In the genomic region with DNA sequence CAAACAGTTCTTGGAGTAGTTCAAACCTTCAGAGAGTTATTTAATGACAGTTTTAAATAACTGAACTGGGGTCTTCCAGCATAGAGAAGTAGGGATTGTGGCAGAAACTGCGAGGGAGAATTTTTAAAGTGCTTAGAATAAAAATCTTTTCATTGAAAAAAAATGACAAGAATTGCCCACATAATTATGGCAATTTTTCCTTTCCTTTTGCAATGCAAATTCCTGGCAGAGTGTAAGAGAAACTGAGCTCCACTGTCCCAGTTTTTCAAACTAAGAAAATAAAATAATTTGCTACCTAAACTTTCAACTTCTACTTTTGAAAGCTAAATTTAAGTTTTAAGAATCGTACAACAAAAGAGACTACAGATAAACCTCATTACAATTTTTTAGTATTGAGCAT, we compare ENCODE assay signal across 11 cellular contexts. TPM values are rescaled to one million over a fixed set of nuclear protein-coding genes. Genes with fewer than 3 reads are reported as not detected.
A peak's percentile ranks its signal among the peaks of the same experiment; 100 is the strongest.
DNase-seq lines count a peak whose midpoint lies in the region; ATAC-seq and TF ChIP-seq lines count a peak whose summit lies in the region.
"Had no signal": no experiment of that assay in that cellular context is flagged by ENCODE, and none has a peak within 500 bp of the region (broad histone marks: within the 10 kb centered on the region; RNA-seq: fewer than 3 reads in every experiment).

No MANE protein-coding gene starts in this region.

- peak overlapping the region in 9 of 10 donors; percentile 51 to 96 (median 92) for H3K27ac ChIP-seq in heart right ventricle
- peak overlapping the region; percentile 9 to 62 (median 26) for H3K27ac ChIP-seq in upper lobe of left lung

- peaks cover 0 to 26% (median 10%) of the 10 kb centered on the region in 7 donors for H3K27me3 ChIP-seq in heart right ventricle
- H3K27me3 ChIP-seq in mucosa of stomach (ENCODE audit: control insufficient read depth, insufficient read depth, low read length) = peaks cover 7% of the 10 kb centered on the region
- H3K27me3 ChIP-seq in upper lobe of left lung = peaks cover 0 to 9% (median under 1%) of the 10 kb centered on the region in 4 donors

- intact Hi-C loops in heart right ventricle (cut with DNase I) (loop anchor here in 1 of 10 donors (5.0 kb wide), 1 partner anchor 475 kb away; no protein-coding TSS in a partner anchor), Right ventricle myocardium superior (cut with DNase I) (no loop called here)

- peak overlapping the region; percentile 35 for H3K9ac ChIP-seq in mucosa of stomach (ENCODE audit: low read length)

- H3K4me1 ChIP-seq in heart right ventricle (peaks cover 0 to 51% (median 21%) of the 10 kb centered on the region in 9 donors), mucosa of stomach (ENCODE audit: control insufficient read depth, insufficient read depth, low read length) (peaks cover 15% of the 10 kb centered on the region), upper lobe of left lung (peaks cover 16 to 50% (median 26%) of the 10 kb centered on the region in 4 donors)

- no peak for TF ChIP-seq EP300 in upper lobe of left lung (IDR thresholded peaks at IDR 0.05)

- DNase-seq in heart right ventricle (no peak), Right ventricle myocardium superior (no peak), astrocyte of the spinal cord (ENCODE audit: low read depth, low spot score) (no peak), upper lobe of left lung (no peak), glomerular visceral epithelial cell (ENCODE audit: extremely low spot score) (no peak), OCI-M1 (lab: John Stamatoyannopoulos, UW) (no peak), KBM-7 (no peak)
- DNase-seq: activated CD4-positive, CD25-positive, alpha-beta regulatory T cell treated with anti-CD3 and anti-CD28 coated beads, Interleukin-2, amount 50 U/mL, for 72 hours; C1 segment of cervical spinal cord had no signal

- no peak for TF ChIP-seq POLR2A in upper lobe of left lung (IDR thresholded peaks at IDR 0.05)

- ATAC-seq in heart right ventricle (no peak), Right ventricle myocardium superior (ENCODE audit: poor library complexity) (no peak), upper lobe of left lung (ENCODE audit: low FRiP score in 2 of 2) (no peak)
- ATAC-seq: left lobe of liver had no signal

- in situ Hi-C loops in astrocyte of the spinal cord (cut with HindIII; ENCODE audit: low sequenced_read_pairs) (no loop called here), KBM-7 (cut with MboI; ENCODE audit: low pct_unique_long_range_greater_than_20kb, low sequenced_read_pairs) (no loop called here)

- H3K4me3 ChIP-seq in heart right ventricle = peak overlapping the region in 7 of 10 donors; percentile 77 to 98 (median 93)
- H3K4me3 ChIP-seq in astrocyte of the spinal cord (ENCODE audit: low read depth, low read length) = peak overlapping the region; percentile 2
- H3K4me3 ChIP-seq in mucosa of stomach (ENCODE audit: low read length) = no peak overlapping the region
- H3K4me3 ChIP-seq in upper lobe of left lung = no peak overlapping the region

- H3K9me3 ChIP-seq in heart right ventricle (no peaks in the 10 kb centered on the region), mucosa of stomach (ENCODE audit: control insufficient read depth, low read length) (no peaks in the 10 kb centered on the region), upper lobe of left lung (no peaks in the 10 kb centered on the region)

- 61 to 73% methylated on average over 2 of the region's 2 CpGs for WGBS in heart right ventricle, 2 donors
- 65 to 75% methylated on average over 2 of the region's 2 CpGs for WGBS in upper lobe of left lung, 2 donors

- TF ChIP-seq CTCF in heart right ventricle (IDR thresholded peaks at IDR 0.05) (no peak), astrocyte of the spinal cord (IDR thresholded peaks at IDR 0.05; ENCODE audit: low read depth, low read length) (no peak), upper lobe of left lung (IDR thresholded peaks at IDR 0.05) (no peak)

- H3K36me3 ChIP-seq in heart right ventricle (peaks cover 0 to 9% (median 0%) of the 10 kb centered on the region in 9 donors), mucosa of stomach (ENCODE audit: control insufficient read depth, insufficient read depth, low read length) (no peaks in the 10 kb centered on the region), upper lobe of left lung (no peaks in the 10 kb centered on the region)

RNA-seq across cellular contexts. Expression of a gene that starts 2.3 kb away (rescaled TPM):
- total RNA-seq in heart right ventricle (10 to 100 TPM in 3 of 10 donors, 1 to 10 TPM in 7; 2.0 to 20.3 (median 7.7) TPM), Right ventricle myocardium superior (7.4 TPM), upper lobe of left lung (10 to 100 TPM; 33.9 to 64.1 (median 45.8) TPM)
- 1 to 10 TPM; 2.6 to 3.0 TPM for polyA plus RNA-seq in heart right ventricle

Comparison
In these comparisons a context has a peak if more than half of its experiments do, and no peak if none do; other contexts are left out.
1. H3K4me3 ChIP-seq: peak in heart right ventricle (7 of 10) and astrocyte of the spinal cord (single experiment); none in mucosa of stomach (single experiment) and upper lobe of left lung (0 of 4).